Comparison of ENCODE assay signal across 18 cellular contexts in the genomic region with DNA sequence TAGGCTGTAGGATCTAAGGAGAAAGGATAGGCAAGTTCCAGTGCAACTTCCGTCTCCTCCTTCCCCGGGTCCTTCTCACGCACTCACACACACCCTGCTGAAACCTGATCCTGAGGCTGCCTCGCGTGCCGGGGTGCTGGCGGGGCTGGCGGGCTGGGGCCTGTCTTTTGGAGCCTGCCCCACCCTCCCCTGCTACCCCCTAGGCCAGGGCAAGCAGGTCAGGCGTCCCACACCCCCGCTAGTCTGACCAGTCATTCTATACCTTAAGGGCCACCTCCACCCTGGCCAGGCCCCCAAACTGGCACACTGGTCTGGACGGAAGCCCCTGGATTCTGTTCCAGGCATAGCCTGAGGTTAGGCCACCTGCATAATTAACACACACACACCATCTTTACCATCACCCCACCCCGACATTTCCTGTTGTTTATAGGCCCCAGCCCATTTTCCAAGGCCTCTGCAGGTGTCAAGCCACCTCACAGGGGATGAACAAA. TPM values are rescaled to one million over a fixed set of nuclear protein-coding genes. Genes with fewer than 3 reads are reported as not detected.
DNase-seq lines count a peak whose midpoint lies in the region; ATAC-seq and TF ChIP-seq lines count a peak whose summit lies in the region.
"Had no signal": no experiment of that assay in that cellular context is flagged by ENCODE, and none has a peak within 500 bp of the region (broad histone marks: within the 10 kb centered on the region; RNA-seq: fewer than 3 reads in every experiment).

No MANE protein-coding gene starts in this region.

- no peaks in the 10 kb centered on the region for H3K36me3 Mint-ChIP-seq in T-helper 1 cell treated with Interleukin-12 subunit alpha and Interleukin-12 subunit beta and Interleukin-4 antibody, amounts not matched to agents 30 μg/mL and 1 μg/mL, for 36 hours (ENCODE audit: low read depth)

- no peaks in the 10 kb centered on the region for H3K9me3 Mint-ChIP-seq in T-helper 1 cell treated with Interleukin-12 subunit alpha and Interleukin-12 subunit beta and Interleukin-4 antibody, amounts not matched to agents 30 μg/mL and 1 μg/mL, for 36 hours
- H3K9me3 Mint-ChIP-seq: activated naive CD4-positive, alpha-beta T cell treated with anti-CD3 and anti-CD28 coated beads for 36 hours; CD4-positive, alpha-beta memory T cell had no signal

- H3K9me3 ChIP-seq in RWPE2 (ENCODE audit: severe bottlenecking) (no peaks in the 10 kb centered on the region), iPS-20b (ENCODE audit: insufficient read depth, low read depth, low read length) (no peaks in the 10 kb centered on the region)

- peaks cover 2% of the 10 kb centered on the region for H3K4me1 Mint-ChIP-seq in T-helper 1 cell treated with Interleukin-12 subunit alpha and Interleukin-12 subunit beta and Interleukin-4 antibody, amounts not matched to agents 30 μg/mL and 1 μg/mL, for 36 hours (ENCODE audit: low read depth)
- H3K4me1 Mint-ChIP-seq: CD4-positive, alpha-beta memory T cell had no signal

- H3K9ac ChIP-seq in iPS-20b (ENCODE audit: low read depth, low read length): peak overlapping the region; percentile 21; the same call in 1 of the 2 replicates

- no peak for TF ChIP-seq CTCF in RWPE2 (IDR thresholded peaks at IDR 0.05; ENCODE audit: poor library complexity, severe bottlenecking)

- H3K27ac ChIP-seq in RWPE2 (ENCODE audit: poor library complexity, severe bottlenecking): peak overlapping the region; percentile 87
- no peak overlapping the region for H3K27ac ChIP-seq in iPS-20b (ENCODE audit: low read length)
- H3K27ac ChIP-seq: SK-N-MC had no signal

- H3K36me3 ChIP-seq in RWPE2 (ENCODE audit: low read depth) (no peaks in the 10 kb centered on the region), iPS-20b (ENCODE audit: insufficient read depth, low read depth, low read length) (no peaks in the 10 kb centered on the region)

- H3K4me1 ChIP-seq in RWPE2 (ENCODE audit: insufficient read depth, poor library complexity, severe bottlenecking) (peaks cover 28% of the 10 kb centered on the region), iPS-20b (ENCODE audit: insufficient read depth, low read length) (peaks cover 22% of the 10 kb centered on the region; the same call in 1 of the 2 replicates)

- H3K27me3 ChIP-seq in RWPE2 (ENCODE audit: insufficient read depth, poor library complexity, severe bottlenecking): no peaks in the 10 kb centered on the region
- H3K27me3 ChIP-seq in iPS-20b (ENCODE audit: insufficient read depth, low read length): no peaks in the 10 kb centered on the region

- H3K27ac Mint-ChIP-seq in T-helper 1 cell treated with Interleukin-12 subunit alpha and Interleukin-12 subunit beta and Interleukin-4 antibody, amounts not matched to agents 30 μg/mL and 1 μg/mL, for 36 hours: peak overlapping the region; percentile 21
- H3K27ac Mint-ChIP-seq: activated naive CD4-positive, alpha-beta T cell treated with anti-CD3 and anti-CD28 coated beads for 36 hours had no signal

- no peak overlapping the region for H3K4me3 Mint-ChIP-seq in T-helper 1 cell treated with Interleukin-12 subunit alpha and Interleukin-12 subunit beta and Interleukin-4 antibody, amounts not matched to agents 30 μg/mL and 1 μg/mL, for 36 hours
- H3K4me3 Mint-ChIP-seq: activated naive CD4-positive, alpha-beta T cell treated with anti-CD3 and anti-CD28 coated beads for 36 hours; CD4-positive, alpha-beta memory T cell had no signal

- no peaks in the 10 kb centered on the region for H3K27me3 Mint-ChIP-seq in T-helper 1 cell treated with Interleukin-12 subunit alpha and Interleukin-12 subunit beta and Interleukin-4 antibody, amounts not matched to agents 30 μg/mL and 1 μg/mL, for 36 hours (ENCODE audit: low read depth)
- H3K27me3 Mint-ChIP-seq: CD4-positive, alpha-beta memory T cell had no signal

- DNase-seq in T-helper 1 cell: no peak
- peak; percentile 86 for DNase-seq in RWPE2 (ENCODE audit: low spot score)
- peak; percentile 76 for DNase-seq in ureter (ENCODE audit: low spot score)
- DNase-seq in stimulated activated CD8-positive, alpha-beta memory T cell treated with anti-CD3 and anti-CD28 coated beads, Interleukin-4, amount 100 ng/mL, for 48 hours: no peak
- DNase-seq in stimulated activated CD4-positive, alpha-beta T cell treated with anti-CD3 and anti-CD28 coated beads, Interleukin-12 subunit alpha, Interleukin-12 subunit beta, amount 100 ng/mL, for 4 hours: no peak
- DNase-seq: activated naive CD4-positive, alpha-beta T cell treated with anti-CD3 and anti-CD28 coated beads for 36 hours; CD4-positive, alpha-beta memory T cell; GDM1; head of caudate nucleus; Kasumi-1; NCI-H2029 treated with DMSO at 0.1 percent for 48 hours; nucleus accumbens had no signal

- peak; percentile 92 for ATAC-seq in RWPE2 (ENCODE audit: low read depth)
- ATAC-seq in HG03378 (IDR thresholded peaks at IDR 0.05; ENCODE audit: unreplicated experiment): no peak

- H3K4me3 ChIP-seq in RWPE2 (ENCODE audit: severe bottlenecking) (no peak overlapping the region), iPS-20b (ENCODE audit: low read length) (no peak overlapping the region; the same call in 1 of the 2 replicates)
- H3K4me3 ChIP-seq: lung, SK-N-MC, smooth muscle cell had no signal

RNA-seq across cellular contexts. Expression of gene ARTN, which starts 48.2 kb away (rescaled TPM):
- 5.7 TPM for total RNA-seq in ureter
- total RNA-seq: activated naive CD4-positive, alpha-beta T cell treated with anti-CD3 and anti-CD28 coated beads for 36 hours had no signal

Comparison
In these comparisons a context has a peak if more than half of its experiments do, and no peak if none do; other contexts are left out.
1. DNase-seq: peak in RWPE2 (single experiment) and ureter (single experiment); none in T-helper 1 cell (0 of 5), stimulated activated CD8-positive, alpha-beta memory T cell treated with anti-CD3 and anti-CD28 coated beads, Interleukin-4, amount 100 ng/mL, for 48 hours (single experiment) and stimulated activated CD4-positive, alpha-beta T cell treated with anti-CD3 and anti-CD28 coated beads, Interleukin-12 subunit alpha, Interleukin-12 subunit beta, amount 100 ng/mL, for 4 hours (single experiment).